ENCODE assay signal across 14 cellular contexts in the genomic region with DNA sequence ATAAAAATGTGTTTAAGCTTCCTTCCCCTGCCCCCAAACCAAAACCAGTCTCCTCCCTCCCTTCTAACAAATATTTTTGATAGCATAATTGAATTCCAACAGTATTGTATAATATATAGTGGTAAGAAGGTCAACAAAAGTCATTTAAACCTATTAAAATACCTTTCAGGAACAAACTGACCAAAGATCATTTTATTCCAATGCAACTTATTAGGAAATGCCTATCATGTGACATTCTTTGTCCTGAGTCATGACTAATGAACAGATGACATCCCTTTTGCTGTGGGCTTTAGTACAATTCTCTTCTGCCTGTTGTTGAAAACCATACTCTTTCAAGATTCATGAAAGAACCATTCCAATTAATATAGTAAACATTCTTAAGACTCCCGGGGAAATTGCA. TPM values are rescaled to one million over a fixed set of nuclear protein-coding genes. Genes with fewer than 3 reads are reported as not detected.
DNase-seq lines count a peak whose midpoint lies in the region; ATAC-seq, FAIRE-seq and TF ChIP-seq lines count a peak whose summit lies in the region.
"Had no signal": no experiment of that assay in that cellular context is flagged by ENCODE, and none has a peak within 500 bp of the region (broad histone marks: within the 10 kb centered on the region; RNA-seq: fewer than 3 reads in every experiment).

No MANE protein-coding gene starts in this region.

- H3K79me2 ChIP-seq in ACC112 (ENCODE audit: control insufficient read depth, insufficient read depth, low read length, unreplicated experiment): no peaks in the 10 kb centered on the region

- H3K4me3 ChIP-seq in ACC112 (ENCODE audit: low read depth, low read length) (no peak overlapping the region), bronchial epithelial cell (ENCODE audit: low read depth, low read length) (no peak overlapping the region), left lung (no peak overlapping the region), dorsolateral prefrontal cortex (no peak overlapping the region)
- H3K4me3 ChIP-seq: BLaER1, transverse colon had no signal

- ATAC-seq in left lung (peak; percentile 14), omental fat pad (ENCODE audit: low FRiP score) (no peak)
- ATAC-seq: naive thymus-derived CD8-positive, alpha-beta T cell had no signal

- peak overlapping the region; percentile 52 for H2AFZ ChIP-seq in ACC112 (ENCODE audit: low read length, unreplicated experiment)

- intact Hi-C loops in left lung (cut with DNase I): no loop called here
- intact Hi-C loops in dorsolateral prefrontal cortex (cut with DNase I): no loop called here

- H3K27me3 ChIP-seq in ACC112 (ENCODE audit: insufficient read depth, low read length) (no peaks in the 10 kb centered on the region), bronchial epithelial cell (ENCODE audit: control insufficient read depth, insufficient read depth, low read length) (no peaks in the 10 kb centered on the region), left lung (no peaks in the 10 kb centered on the region), dorsolateral prefrontal cortex (no peaks in the 10 kb centered on the region)
- H3K27me3 ChIP-seq: BLaER1, transverse colon had no signal

- FAIRE-seq in bronchial epithelial cell (lab: Jason Lieb, UNC): peak; percentile 43
- FAIRE-seq: colon, GM12891 had no signal

- DNase-seq in HPDE6-E6E7 (ENCODE audit: extremely low spot score): peak; percentile 31
- peak; percentile 68 for DNase-seq in bronchial epithelial cell (ENCODE audit: low read depth)
- DNase-seq in left lung: no peak
- no peak for DNase-seq in dorsolateral prefrontal cortex
- DNase-seq in substantia nigra (lab: John Stamatoyannopoulos, UW): no peak
- no peak for DNase-seq in omental fat pad (ENCODE audit: low spot score)
- DNase-seq in DMS 273 treated with DMSO at 0.1 percent for 48 hours (lab: John Stamatoyannopoulos, UW): no peak
- DNase-seq: naive thymus-derived CD8-positive, alpha-beta T cell; NCI-H1930; transverse colon had no signal

- TF ChIP-seq CTCF in bronchial epithelial cell (IDR thresholded peaks at IDR 0.05; ENCODE audit: insufficient read depth, low read length, severe bottlenecking): no peak
- no peak for TF ChIP-seq CTCF in left lung (IDR thresholded peaks at IDR 0.05)
- TF ChIP-seq CTCF in dorsolateral prefrontal cortex (IDR thresholded peaks at IDR 0.05 in 54 of 56, conservative IDR thresholded peaks at IDR 0.05 in 2 of 56; ENCODE audit: low read depth in 1 of 56, partially characterized antibody in 56 of 56): no peak
- TF ChIP-seq CTCF in omental fat pad (IDR thresholded peaks at IDR 0.05): no peak

- peak overlapping the region; percentile 86 for H3K27ac ChIP-seq in ACC112 (ENCODE audit: low read depth, low read length)
- no peak overlapping the region for H3K27ac ChIP-seq in left lung
- H3K27ac ChIP-seq in dorsolateral prefrontal cortex: peak overlapping the region in 5 of 59 donors; percentile 0 to 47 (median 18)
- H3K27ac ChIP-seq in substantia nigra (ENCODE audit: low read depth, low read length, poor library complexity, severe bottlenecking): no peak overlapping the region
- H3K27ac ChIP-seq: BLaER1, transverse colon had no signal

- H3K4me1 ChIP-seq in ACC112 (ENCODE audit: control insufficient read depth, insufficient read depth, low read length, unreplicated experiment) (peaks cover 35% of the 10 kb centered on the region), left lung (no peaks in the 10 kb centered on the region)
- H3K4me1 ChIP-seq: BLaER1 had no signal

- H3K36me3 ChIP-seq in ACC112 (ENCODE audit: insufficient read depth, low read length) (no peaks in the 10 kb centered on the region), bronchial epithelial cell (ENCODE audit: control insufficient read depth, insufficient read depth, low read length) (no peaks in the 10 kb centered on the region), left lung (peaks cover 0 to 10% of the 10 kb centered on the region in 2 donors)
- H3K36me3 ChIP-seq: transverse colon had no signal

- no peaks in the 10 kb centered on the region for H3K9me3 ChIP-seq in left lung
- H3K9me3 ChIP-seq: BLaER1, transverse colon had no signal

RNA-seq across cellular contexts. Expression of gene TRAF3IP2, which starts 51.5 kb away (rescaled TPM):
- total RNA-seq in bronchial epithelial cell: 38.5 and 39.8 TPM in 2 replicates
- total RNA-seq in left lung: 10 to 100 TPM; 25.6 to 26.2 TPM
- 10 to 100 TPM in 109 of 120 experiments, 1 to 10 TPM in 11; 7.7 to 42.4 (median 16.0) TPM for total RNA-seq in dorsolateral prefrontal cortex
- total RNA-seq in omental fat pad: 10 to 100 TPM; 29.3 to 52.2 (median 42.2) TPM

Comparison
In these comparisons a context has a peak if more than half of its experiments do, and no peak if none do; other contexts are left out.
1. DNase-seq: peak in HPDE6-E6E7 (single experiment) and bronchial epithelial cell (single experiment); none in left lung (0 of 2), dorsolateral prefrontal cortex (0 of 10), substantia nigra (0 of 49), omental fat pad (single experiment) and DMS 273 treated with DMSO at 0.1 percent for 48 hours (single experiment).